2 cellular contexts compared by ENCODE assay signal in the genomic region with DNA sequence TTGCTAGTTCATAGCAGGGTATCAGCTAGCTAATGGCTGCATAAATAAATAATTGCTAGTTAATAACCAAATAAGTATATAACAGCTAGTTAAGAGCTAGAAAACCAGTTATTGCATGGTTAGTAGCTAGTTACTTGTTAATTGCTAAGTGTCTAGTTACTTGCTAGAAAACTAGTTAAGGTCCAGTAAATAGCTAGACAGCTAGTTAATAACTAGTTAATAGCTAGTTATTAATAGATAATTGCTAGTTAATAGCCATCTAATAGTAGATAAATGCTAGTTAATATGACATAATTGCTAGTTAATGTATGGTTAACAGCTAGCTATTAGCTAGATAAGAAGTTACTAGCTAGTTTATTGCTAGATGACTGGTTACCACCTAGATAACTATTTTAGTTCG.
A peak's percentile ranks its signal among the peaks of the same experiment; 100 is the strongest.
TF ChIP-seq lines count a peak whose summit lies in the region.

No MANE protein-coding gene starts in this region.

TF ChIP-seq in HepG2, 621 proteins besides CTCF, POLR2A, EP300 and RAD21:
- TF ChIP-seq ZNF800 (CRISPR knock-in tag; IDR thresholded peaks at IDR 0.05) = no peak
- peak; percentile 93 for TF ChIP-seq TCF12 (IDR thresholded peaks at IDR 0.05)
- no peak for TF ChIP-seq TCF12 (CRISPR knock-in tag; IDR thresholded peaks at IDR 0.05)
- no peak for TF ChIP-seq KLF9 (CRISPR knock-in tag; IDR thresholded peaks at IDR 0.05; ENCODE audit: low read depth)

TF ChIP-seq in K562, 482 proteins besides CTCF, POLR2A, EP300 and RAD21 (continued from another document):
- TF ChIP-seq ZBTB49 (CRISPR knock-in tag; IDR thresholded peaks at IDR 0.05; ENCODE audit: borderline replicate concordance) = no peak
- peak; percentile 84 for TF ChIP-seq DACH1 (IDR thresholded peaks at IDR 0.05; ENCODE audit: partially characterized antibody)
TF ChIP-seq in K562: peak in this region for 2.
